Comparison of ENCODE assay signal across 1 cellular context in genomic region chr16:84919751-84920150, GRCh38.
TF ChIP-seq lines count a peak whose summit lies in the region.

No MANE protein-coding gene starts in this region.

TF ChIP-seq in WTC11, 78 proteins besides CTCF, POLR2A, EP300 and RAD21 (continued from another document):
- TF ChIP-seq MLX (CRISPR knock-in tag; IDR thresholded peaks at IDR 0.05) (no peak), FOXP1 (CRISPR knock-in tag; IDR thresholded peaks at IDR 0.05; ENCODE audit: borderline replicate concordance) (no peak), SOX15 (CRISPR knock-in tag; IDR thresholded peaks at IDR 0.05) (no peak)
- TF ChIP-seq, protein P1, sequence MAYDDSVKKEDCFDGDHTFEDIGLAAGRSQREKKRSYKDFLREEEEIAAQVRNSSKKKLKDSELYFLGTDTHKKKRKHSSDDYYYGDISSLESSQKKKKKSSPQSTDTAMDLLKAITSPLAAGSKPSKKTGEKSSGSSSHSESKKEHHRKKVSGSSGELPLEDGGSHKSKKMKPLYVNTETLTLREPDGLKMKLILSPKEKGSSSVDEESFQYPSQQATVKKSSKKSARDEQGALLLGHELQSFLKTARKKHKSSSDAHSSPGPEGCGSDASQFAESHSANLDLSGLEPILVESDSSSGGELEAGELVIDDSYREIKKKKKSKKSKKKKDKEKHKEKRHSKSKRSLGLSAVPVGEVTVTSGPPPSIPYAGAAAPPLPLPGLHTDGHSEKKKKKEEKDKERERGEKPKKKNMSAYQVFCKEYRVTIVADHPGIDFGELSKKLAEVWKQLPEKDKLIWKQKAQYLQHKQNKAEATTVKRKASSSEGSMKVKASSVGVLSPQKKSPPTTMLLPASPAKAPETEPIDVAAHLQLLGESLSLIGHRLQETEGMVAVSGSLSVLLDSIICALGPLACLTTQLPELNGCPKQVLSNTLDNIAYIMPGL (CRISPR knock-in tag; IDR thresholded peaks at IDR 0.05), result no peak
TF ChIP-seq in WTC11: peak in this region for 0.
